Comparison of ENCODE assay signal across 18 cellular contexts in genomic region chr7:26419198-26419597, GRCh38.
DNase-seq lines count a peak whose midpoint lies in the region; TF ChIP-seq lines count a peak whose summit lies in the region.
"Had no signal": no experiment of that assay in that cellular context is flagged by ENCODE, and none has a peak within 500 bp of the region (broad histone marks: within the 10 kb centered on the region; RNA-seq: fewer than 3 reads in every experiment).

No MANE protein-coding gene starts in this region.

- no TSS peak for BruUV-seq in MCF 10A (replicated peaks; lab: Mats Ljungman, UMichigan)

- CTCF ChIA-PET in MCF 10A (lab: Yijun Ruan, JAX) = no interaction called here
- CTCF ChIA-PET in activated naive CD4-positive, alpha-beta T cell treated with anti-CD3 and anti-CD28 coated beads for 36 hours (lab: Charles Lee) = no interaction called here

- H3K4me3 Mint-ChIP-seq in brain = no peak overlapping the region
- no peak overlapping the region for H3K4me3 Mint-ChIP-seq in MCF 10A (ENCODE audit: unreplicated experiment)
- no peak overlapping the region for H3K4me3 Mint-ChIP-seq in activated naive CD4-positive, alpha-beta T cell treated with anti-CD3 and anti-CD28 coated beads for 36 hours
- H3K4me3 Mint-ChIP-seq: CD8-positive, alpha-beta T cell had no signal

- H3K27me3 Mint-ChIP-seq in brain = no peaks in the 10 kb centered on the region
- H3K27me3 Mint-ChIP-seq in MCF 10A (ENCODE audit: insufficient read depth, unreplicated experiment) = no peaks in the 10 kb centered on the region
- peaks cover 6% of the 10 kb centered on the region for H3K27me3 Mint-ChIP-seq in activated naive CD4-positive, alpha-beta T cell treated with anti-CD3 and anti-CD28 coated beads for 36 hours (ENCODE audit: low read depth)

- DNase-seq in NCI-H2171 treated with DMSO at 0.1 percent for 48 hours (lab: John Stamatoyannopoulos, UW) (peak; percentile 48), NCI-H2171 (lab: John Stamatoyannopoulos, UW) (no peak), NCI-H510A treated with DMSO at 0.1 percent for 48 hours (lab: John Stamatoyannopoulos, UW) (peak; percentile 70), MCF 10A (ENCODE audit: unreplicated experiment) (no peak), DMS 273 (lab: John Stamatoyannopoulos, UW; ENCODE audit: unreplicated experiment) (no peak), COLO829 (ENCODE audit: low spot score) (no peak)
- no peak for DNase-seq in activated naive CD4-positive, alpha-beta T cell treated with anti-CD3 and anti-CD28 coated beads for 36 hours
- DNase-seq: CD8-positive, alpha-beta T cell; DMS 273 treated with DMSO at 0.1 percent for 48 hours; GDM1; KG1; NCI-H1048; NCI-H226; NCI-H774; Peyer's patch; SHP77; T-helper 1 cell had no signal

- H3K27ac Mint-ChIP-seq in brain (peak overlapping the region in 3 of 5 experiments; percentile 1 to 66 (median 3)), MCF 10A (ENCODE audit: low read depth, unreplicated experiment) (no peak overlapping the region)
- no peak overlapping the region for H3K27ac Mint-ChIP-seq in activated naive CD4-positive, alpha-beta T cell treated with anti-CD3 and anti-CD28 coated beads for 36 hours
- H3K27ac Mint-ChIP-seq: CD8-positive, alpha-beta T cell had no signal

- H3K36me3 Mint-ChIP-seq in brain (peaks cover 5% of the 10 kb centered on the region), MCF 10A (ENCODE audit: insufficient read depth, unreplicated experiment) (no peaks in the 10 kb centered on the region)
- H3K36me3 Mint-ChIP-seq in activated naive CD4-positive, alpha-beta T cell treated with anti-CD3 and anti-CD28 coated beads for 36 hours (ENCODE audit: low read depth) = no peaks in the 10 kb centered on the region
- H3K36me3 Mint-ChIP-seq: CD8-positive, alpha-beta T cell had no signal

- H3K9me3 Mint-ChIP-seq in brain = peaks cover 0 to 2% (median 0%) of the 10 kb centered on the region in 5 experiments
- H3K9me3 Mint-ChIP-seq in MCF 10A (ENCODE audit: unreplicated experiment) = no peaks in the 10 kb centered on the region
- no peaks in the 10 kb centered on the region for H3K9me3 Mint-ChIP-seq in activated naive CD4-positive, alpha-beta T cell treated with anti-CD3 and anti-CD28 coated beads for 36 hours
- H3K9me3 Mint-ChIP-seq: CD8-positive, alpha-beta T cell had no signal

- POLR2A ChIA-PET in MCF 10A (lab: Yijun Ruan, JAX) = interaction anchor here (1.4 kb wide), 1 partner anchor 8 kb away, joined by 5 read pairs; no protein-coding TSS in a partner anchor

- TF ChIP-seq CTCF in brain (conservative IDR thresholded peaks at IDR 0.05) = no peak
- no peak for TF ChIP-seq CTCF in MCF 10A (IDR thresholded peaks at IDR 0.05; ENCODE audit: unreplicated experiment)

- H3K4me1 Mint-ChIP-seq in brain (peaks cover 41% of the 10 kb centered on the region), MCF 10A (ENCODE audit: insufficient read depth, unreplicated experiment) (no peaks in the 10 kb centered on the region)
- H3K4me1 Mint-ChIP-seq in activated naive CD4-positive, alpha-beta T cell treated with anti-CD3 and anti-CD28 coated beads for 36 hours (ENCODE audit: low read depth) = no peaks in the 10 kb centered on the region

- intact Hi-C loops in MCF 10A (cut with micrococcal nuclease) = no loop called here
- intact Hi-C loops in activated naive CD4-positive, alpha-beta T cell treated with anti-CD3 and anti-CD28 coated beads for 36 hours (cut with micrococcal nuclease) = no loop called here

Comparison
In these comparisons a context has a peak if more than half of its experiments do, and no peak if none do; other contexts are left out.
1. DNase-seq: peak in NCI-H2171 treated with DMSO at 0.1 percent for 48 hours (single experiment) and NCI-H510A treated with DMSO at 0.1 percent for 48 hours (single experiment); none in NCI-H2171 (single experiment), MCF 10A (single experiment), DMS 273 (single experiment), COLO829 (single experiment) and activated naive CD4-positive, alpha-beta T cell treated with anti-CD3 and anti-CD28 coated beads for 36 hours (single experiment).
2. H3K27ac Mint-ChIP-seq: peak in brain (3 of 5); none in MCF 10A (single experiment) and activated naive CD4-positive, alpha-beta T cell treated with anti-CD3 and anti-CD28 coated beads for 36 hours (single experiment).